ENCODE assay signal across 29 cellular contexts in the genomic region with DNA sequence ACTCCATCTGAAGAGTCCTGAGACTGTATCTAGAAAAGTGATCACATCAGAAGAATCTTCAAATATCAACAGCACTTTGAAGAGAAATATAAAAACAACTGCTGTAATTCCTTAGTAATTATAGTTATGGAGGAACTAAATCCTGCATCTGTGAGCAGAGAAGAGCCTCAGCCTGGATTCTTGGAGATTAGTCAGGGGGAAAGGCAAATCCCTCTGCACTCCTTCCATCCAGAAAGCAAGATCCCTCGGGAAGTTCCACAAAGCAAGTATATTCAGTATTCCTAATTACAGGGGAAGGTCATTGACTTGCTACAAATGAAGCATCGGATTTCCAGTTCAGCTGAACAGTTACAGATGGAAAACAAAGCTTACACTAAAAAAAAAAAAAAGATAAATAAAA.
"Had no signal": no experiment of that assay in that cellular context is flagged by ENCODE, and none has a peak within 500 bp of the region (broad histone marks: within the 10 kb centered on the region; RNA-seq: fewer than 3 reads in every experiment).

No MANE protein-coding gene starts in this region.

- H3K4me3 ChIP-seq: left lung, lower lobe of right lung, pancreas, prostate gland, skin epidermis, suprapubic skin, thoracic aorta, tibial artery, upper lobe of right lung had no signal

- H3K27me3 ChIP-seq: left lung, pancreas, suprapubic skin, upper lobe of right lung had no signal

- H3K9me3 ChIP-seq: left lung, lower lobe of right lung, pancreas, prostate gland, suprapubic skin, thoracic aorta, tibial artery, upper lobe of right lung had no signal

- H3K4me1 ChIP-seq: left lung, lower lobe of right lung, pancreas, prostate gland, suprapubic skin, tibial artery, upper lobe of right lung had no signal

- H3K36me3 ChIP-seq: left lung, lower lobe of right lung, pancreas, prostate gland, suprapubic skin, thoracic aorta, tibial artery, upper lobe of right lung had no signal

- H3K27ac Mint-ChIP-seq: immature natural killer cell; naive thymus-derived CD8-positive, alpha-beta T cell; stimulated activated naive B cell treated with anti-CD40 and anti-IgM and Interleukin-4, amounts not matched to agents 10 μg/mL and 1 μg/mL and 100 μg/mL, for 72 hours; stimulated activated naive CD8-positive, alpha-beta T cell treated with anti-CD3 and anti-CD28 coated beads, Interleukin-15, Interleukin-2, amounts not matched to agents 100 ng/mL and 50 ng/mL, for 24 hours had no signal

- H3K27me3 Mint-ChIP-seq: stimulated activated naive B cell treated with anti-CD40 and anti-IgM and Interleukin-4, amounts not matched to agents 10 μg/mL and 1 μg/mL and 100 μg/mL, for 72 hours; stimulated activated naive CD8-positive, alpha-beta T cell treated with anti-CD3 and anti-CD28 coated beads, Interleukin-15, Interleukin-2, amounts not matched to agents 100 ng/mL and 50 ng/mL, for 24 hours had no signal

- H3K4me3 Mint-ChIP-seq: immature natural killer cell; naive thymus-derived CD8-positive, alpha-beta T cell; nephron; neural crest cell; stimulated activated naive B cell treated with anti-CD40 and anti-IgM and Interleukin-4, amounts not matched to agents 10 μg/mL and 1 μg/mL and 100 μg/mL, for 72 hours; stimulated activated naive CD8-positive, alpha-beta T cell treated with anti-CD3 and anti-CD28 coated beads, Interleukin-15, Interleukin-2, amounts not matched to agents 100 ng/mL and 50 ng/mL, for 24 hours had no signal

- H3K36me3 Mint-ChIP-seq: immature natural killer cell; naive thymus-derived CD8-positive, alpha-beta T cell; stimulated activated naive B cell treated with anti-CD40 and anti-IgM and Interleukin-4, amounts not matched to agents 10 μg/mL and 1 μg/mL and 100 μg/mL, for 72 hours had no signal

- H3K4me1 Mint-ChIP-seq: immature natural killer cell; naive thymus-derived CD8-positive, alpha-beta T cell; neural crest cell; stimulated activated naive B cell treated with anti-CD40 and anti-IgM and Interleukin-4, amounts not matched to agents 10 μg/mL and 1 μg/mL and 100 μg/mL, for 72 hours had no signal

- H3K27ac ChIP-seq: left lung, lower lobe of right lung, pancreas, prostate gland, skin epidermis, suprapubic skin, thoracic aorta, tibial artery, upper lobe of right lung had no signal

- H3K9me3 Mint-ChIP-seq: nephron; neural crest cell; stimulated activated naive CD8-positive, alpha-beta T cell treated with anti-CD3 and anti-CD28 coated beads, Interleukin-15, Interleukin-2, amounts not matched to agents 100 ng/mL and 50 ng/mL, for 24 hours had no signal

- DNase-seq: hypothalamus; immature natural killer cell; kidney; left colon; left lung; lower lobe of right lung; mammary epithelial cell; mesenchymal stem cell; naive thymus-derived CD8-positive, alpha-beta T cell; nucleus accumbens; pancreas; posterior cingulate gyrus; retina; right cardiac atrium; stimulated activated CD4-positive, alpha-beta T cell treated with anti-CD3 and anti-CD28 coated beads, Interleukin-12 subunit alpha, Interleukin-12 subunit beta, amount 100 ng/mL, for 4 hours; stimulated activated CD4-positive, alpha-beta T cell treated with anti-CD3 and anti-CD28 coated beads, Interleukin-15, amount 100 ng/mL, for 24 hours; stimulated activated CD4-positive, alpha-beta T cell treated with anti-CD3 and anti-CD28 coated beads, Interleukin-2, amount 100 ng/mL, for 24 hours; stimulated activated CD4-positive, alpha-beta T cell treated with anti-CD3 and anti-CD28 coated beads, Interleukin-4, amount 100 ng/mL, for 1 hour; stimulated activated naive B cell treated with anti-CD40 and anti-IgM and Interleukin-4, amounts not matched to agents 10 μg/mL and 1 μg/mL and 100 μg/mL, for 72 hours; tibial artery; trophoblast cell; upper lobe of right lung had no signal
